Comparison of ENCODE assay signal across 1 cellular context in genomic region chr3:186594591-186595113, GRCh38.
A peak's percentile ranks its signal among the peaks of the same experiment; 100 is the strongest.
TF ChIP-seq lines count a peak whose summit lies in the region.

No MANE protein-coding gene starts in this region.

TF ChIP-seq in HepG2, 621 proteins besides CTCF, POLR2A, EP300 and RAD21 (continued from another document and continues in another):
- TF ChIP-seq ZKSCAN5 (CRISPR knock-in tag; IDR thresholded peaks at IDR 0.05) (no peak), KLF9 (CRISPR knock-in tag; IDR thresholded peaks at IDR 0.05; ENCODE audit: low read depth) (no peak), SKI (IDR thresholded peaks at IDR 0.05; ENCODE audit: partially characterized antibody) (no peak), SMAD9 (CRISPR knock-in tag; IDR thresholded peaks at IDR 0.05) (no peak), ZNF205 (CRISPR knock-in tag; IDR thresholded peaks at IDR 0.05) (0 out of 2 replicates have a peak, but pooled peaks have one; percentile 15), ZFAT (CRISPR knock-in tag; conservative IDR thresholded peaks at IDR 0.05) (no peak), ZNF446 (CRISPR knock-in tag; IDR thresholded peaks at IDR 0.05) (no peak), HINFP (CRISPR knock-in tag; IDR thresholded peaks at IDR 0.05; ENCODE audit: low read depth) (0 out of 2 replicates have a peak, but pooled peaks have one; percentile 13), ZNF766 (CRISPR knock-in tag; IDR thresholded peaks at IDR 0.05; ENCODE audit: borderline replicate concordance) (peak; percentile 66; the same call in 1 of the 2 replicates), NFRKB (IDR thresholded peaks at IDR 0.05) (no peak), ZNF383 (CRISPR knock-in tag; IDR thresholded peaks at IDR 0.05; ENCODE audit: borderline replicate concordance) (no peak), ZNF569 (CRISPR knock-in tag; IDR thresholded peaks at IDR 0.05; ENCODE audit: borderline replicate concordance) (no peak), ZNF331 (CRISPR knock-in tag; IDR thresholded peaks at IDR 0.05) (no peak), JUN (CRISPR knock-in tag; IDR thresholded peaks at IDR 0.05) (no peak), AHR (CRISPR knock-in tag; IDR thresholded peaks at IDR 0.05) (peak; percentile 68; the same call in 1 of the 2 replicates), HNRNPH1 (optimal IDR thresholded peaks at IDR 0.05; ENCODE audit: low read depth, low read length) (no peak), ZNF563 (CRISPR knock-in tag; IDR thresholded peaks at IDR 0.05) (no peak), MYPOP (CRISPR knock-in tag; IDR thresholded peaks at IDR 0.05) (no peak), GATAD1 (CRISPR knock-in tag; IDR thresholded peaks at IDR 0.05) (no peak), KDM6A (CRISPR knock-in tag; IDR thresholded peaks at IDR 0.05; ENCODE audit: low read depth) (no peak), SNAPC5 (CRISPR knock-in tag; IDR thresholded peaks at IDR 0.05; ENCODE audit: borderline replicate concordance) (no peak), ZNF674 (CRISPR knock-in tag; IDR thresholded peaks at IDR 0.05; ENCODE audit: low read depth) (no peak), ZNF138 (CRISPR knock-in tag; IDR thresholded peaks at IDR 0.05; ENCODE audit: low read depth) (no peak), ZSCAN5A (CRISPR knock-in tag; IDR thresholded peaks at IDR 0.05; ENCODE audit: borderline replicate concordance) (no peak), SP1 (IDR thresholded peaks at IDR 0.05) (no peak), SP1 (CRISPR knock-in tag; IDR thresholded peaks at IDR 0.05) (no peak), RFX1 (IDR thresholded peaks at IDR 0.05) (no peak), ZNF567 (CRISPR knock-in tag; IDR thresholded peaks at IDR 0.05; ENCODE audit: borderline replicate concordance) (no peak), NFE2 (CRISPR knock-in tag; IDR thresholded peaks at IDR 0.05) (no peak), THAP8 (CRISPR knock-in tag; IDR thresholded peaks at IDR 0.05; ENCODE audit: borderline replicate concordance) (no peak), CHD4 (IDR thresholded peaks at IDR 0.05; ENCODE audit: borderline replicate concordance, low read length) (no peak), AKNA (CRISPR knock-in tag; IDR thresholded peaks at IDR 0.05; ENCODE audit: borderline replicate concordance) (no peak), XBP1 (CRISPR knock-in tag; IDR thresholded peaks at IDR 0.05) (no peak), ZNF782 (CRISPR knock-in tag; IDR thresholded peaks at IDR 0.05; ENCODE audit: borderline replicate concordance) (no peak), MBNL3 (CRISPR knock-in tag; conservative IDR thresholded peaks at IDR 0.05) (no peak), ZNF431 (CRISPR knock-in tag; IDR thresholded peaks at IDR 0.05; ENCODE audit: borderline replicate concordance, low read depth) (no peak), ZHX2 (IDR thresholded peaks at IDR 0.05; ENCODE audit: low read depth) (no peak), ZHX2 (CRISPR knock-in tag; IDR thresholded peaks at IDR 0.05; ENCODE audit: borderline replicate concordance) (no peak), ATF7 (IDR thresholded peaks at IDR 0.05) (no peak), ATF7 (CRISPR knock-in tag; IDR thresholded peaks at IDR 0.05) (0 out of 2 replicates have a peak, but pooled peaks have one; percentile 19), ZFX (CRISPR knock-in tag; IDR thresholded peaks at IDR 0.05; ENCODE audit: low read depth) (peak; percentile 41), NFYC (CRISPR knock-in tag; IDR thresholded peaks at IDR 0.05) (no peak), SPEN (CRISPR knock-in tag; IDR thresholded peaks at IDR 0.05; ENCODE audit: low read depth) (no peak), FOSL2 (CRISPR knock-in tag; IDR thresholded peaks at IDR 0.05) (no peak), KLF11 (CRISPR knock-in tag; IDR thresholded peaks at IDR 0.05) (no peak), ZNF687 (CRISPR knock-in tag; IDR thresholded peaks at IDR 0.05) (peak; percentile 86), ZC3H13 (CRISPR knock-in tag; IDR thresholded peaks at IDR 0.05) (no peak), ZNF816 (CRISPR knock-in tag; IDR thresholded peaks at IDR 0.05; ENCODE audit: borderline replicate concordance) (no peak), SRSF9 (IDR thresholded peaks at IDR 0.05; ENCODE audit: borderline replicate concordance, insufficient read depth, low read depth, low read length, poor library complexity, severe bottlenecking) (no peak)
